8 cellular contexts compared by ENCODE assay signal in the genomic region with DNA sequence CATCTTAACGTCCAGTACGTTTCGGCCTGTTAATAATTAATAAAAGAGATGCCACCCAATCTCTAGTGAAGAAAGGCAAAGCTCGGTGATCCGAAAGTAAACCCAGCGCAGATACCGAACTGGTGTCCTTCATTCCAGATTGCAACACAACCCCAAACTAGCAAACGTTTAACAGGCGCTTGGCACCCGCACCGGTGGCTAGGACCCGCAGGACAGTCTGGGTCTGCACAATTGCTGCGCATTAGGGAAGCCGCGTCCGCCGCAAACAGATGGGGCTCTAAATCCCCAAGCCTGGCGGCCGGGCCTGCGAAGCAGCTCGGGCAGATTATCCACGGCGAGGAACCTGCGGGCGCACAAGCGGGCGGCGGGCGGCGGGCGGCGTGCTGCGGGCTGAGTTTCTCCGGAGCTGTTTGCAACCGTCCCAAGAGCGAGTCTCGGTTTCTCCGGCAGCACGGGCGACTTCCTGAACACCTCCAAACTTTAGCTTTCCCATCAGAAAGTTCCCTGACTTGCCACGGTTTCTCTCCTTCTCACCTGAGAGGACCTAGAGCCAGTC.
DNase-seq lines count a peak whose midpoint lies in the region; ATAC-seq, FAIRE-seq and TF ChIP-seq lines count a peak whose summit lies in the region.

No MANE protein-coding gene starts in this region.

- H3K4me1 ChIP-seq in endodermal cell (ENCODE audit: control insufficient read depth, insufficient read depth, low read length) (peaks cover 10% of the 10 kb centered on the region), mesodermal cell (ENCODE audit: control insufficient read depth, insufficient read depth, low read length, poor library complexity, severe bottlenecking) (no peaks in the 10 kb centered on the region)

- peak; percentile 51 for DNase-seq in DMS53 treated with DMSO at 0.1 percent for 48 hours (lab: John Stamatoyannopoulos, UW; ENCODE audit: unreplicated experiment)
- DNase-seq in activated CD4-positive, alpha-beta T cell treated with anti-CD3 and anti-CD28 coated beads, Interleukin-2, amount 50 U/mL, for 48 hours = peak; percentile 53 to 57
- DNase-seq in endodermal cell = peak; percentile 88
- peak; percentile 61 to 66 for DNase-seq in stimulated activated naive CD8-positive, alpha-beta T cell treated with anti-CD3 and anti-CD28 coated beads, Interleukin-15, amount 100 ng/mL, for 72 hours
- DNase-seq in RCC 7860 (ENCODE audit: low spot score) = no peak

- peak; percentile 30 for TF ChIP-seq CTCF in endodermal cell (conservative IDR thresholded peaks at IDR 0.05)

- peak overlapping the region; percentile 85 for H3K4me3 Mint-ChIP-seq in endodermal cell
- H3K4me3 Mint-ChIP-seq in stimulated activated naive CD8-positive, alpha-beta T cell treated with anti-CD3 and anti-CD28 coated beads, Interleukin-15, amount 100 ng/mL, for 72 hours = peak overlapping the region; percentile 80 to 87

- peak overlapping the region; percentile 69 for H3K27ac Mint-ChIP-seq in endodermal cell
- H3K27ac Mint-ChIP-seq in stimulated activated naive CD8-positive, alpha-beta T cell treated with anti-CD3 and anti-CD28 coated beads, Interleukin-15, amount 100 ng/mL, for 72 hours = peak overlapping the region; percentile 70 to 95

- H3K9me3 ChIP-seq in KOPT-K1 (ENCODE audit: insufficient read depth, low read length, poor library complexity, severe bottlenecking) (no peaks in the 10 kb centered on the region), endodermal cell (ENCODE audit: control insufficient read depth, low read length) (no peaks in the 10 kb centered on the region), mesodermal cell (ENCODE audit: control insufficient read depth, low read length) (no peaks in the 10 kb centered on the region)

- peak overlapping the region; percentile 52 for H3K9ac ChIP-seq in endodermal cell (ENCODE audit: extremely low read depth, low read length, poor library complexity, severe bottlenecking)

- H3K4me3 ChIP-seq in endodermal cell (ENCODE audit: low read length) (peak overlapping the region; percentile 87), mesodermal cell (ENCODE audit: extremely low read depth, insufficient read depth, low read length, poor library complexity, severe bottlenecking) (peak overlapping the region; percentile 63)

- peak overlapping the region; percentile 100 for H3K27ac ChIP-seq in KOPT-K1 (ENCODE audit: low read depth, low read length, poor library complexity, severe bottlenecking)
- no peak overlapping the region for H3K27ac ChIP-seq in endodermal cell (ENCODE audit: low read depth, low read length)
- no peak overlapping the region for H3K27ac ChIP-seq in mesodermal cell (ENCODE audit: low read depth, low read length, severe bottlenecking)

- 2% methylated on average over 31 to 41 of the region's 41 CpGs for WGBS in endodermal cell (ENCODE audit: insufficient coverage in 1 of 2, insufficient read length in 1 of 2), 2 experiments
- WGBS in mesodermal cell (ENCODE audit: insufficient coverage in 2 of 2), 2 experiments = 1% methylated on average over 23 to 38 of the region's 41 CpGs

- peaks cover 46% of the 10 kb centered on the region for H3K4me1 Mint-ChIP-seq in endodermal cell
- H3K4me1 Mint-ChIP-seq in stimulated activated naive CD8-positive, alpha-beta T cell treated with anti-CD3 and anti-CD28 coated beads, Interleukin-15, amount 100 ng/mL, for 72 hours = peaks cover 63% of the 10 kb centered on the region

- FAIRE-seq in RCC 7860 (lab: Jason Lieb, UNC) = no peak

- H3K27me3 Mint-ChIP-seq in endodermal cell (ENCODE audit: insufficient read depth) = peaks cover 14% of the 10 kb centered on the region
- H3K27me3 Mint-ChIP-seq in stimulated activated naive CD8-positive, alpha-beta T cell treated with anti-CD3 and anti-CD28 coated beads, Interleukin-15, amount 100 ng/mL, for 72 hours = no peaks in the 10 kb centered on the region

- no peaks in the 10 kb centered on the region for H3K36me3 Mint-ChIP-seq in endodermal cell (ENCODE audit: low read depth)

- H3K9me3 Mint-ChIP-seq in endodermal cell = no peaks in the 10 kb centered on the region
- no peaks in the 10 kb centered on the region for H3K9me3 Mint-ChIP-seq in stimulated activated naive CD8-positive, alpha-beta T cell treated with anti-CD3 and anti-CD28 coated beads, Interleukin-15, amount 100 ng/mL, for 72 hours

- H3K27me3 ChIP-seq in endodermal cell (ENCODE audit: control insufficient read depth, insufficient read depth, low read length, poor library complexity, severe bottlenecking) = peaks cover 22% of the 10 kb centered on the region

- ATAC-seq in stimulated activated naive CD8-positive, alpha-beta T cell treated with anti-CD3 and anti-CD28 coated beads, Interleukin-15, amount 100 ng/mL, for 72 hours = peak; percentile 3
- no peak for ATAC-seq in GM19328 (IDR thresholded peaks at IDR 0.05; ENCODE audit: unreplicated experiment)

- no peaks in the 10 kb centered on the region for H3K36me3 ChIP-seq in KOPT-K1 (ENCODE audit: insufficient read depth, low read length)
- H3K36me3 ChIP-seq in endodermal cell (ENCODE audit: control insufficient read depth, insufficient read depth, low read length) = no peaks in the 10 kb centered on the region
- no peaks in the 10 kb centered on the region for H3K36me3 ChIP-seq in mesodermal cell (ENCODE audit: control insufficient read depth, insufficient read depth, low read length)
